In genomic region chr9:137491735-137492432, GRCh38 we compare ENCODE assay signal across 1 cellular context.
A peak's percentile ranks its signal among the peaks of the same experiment; 100 is the strongest.
TF ChIP-seq lines count a peak whose summit lies in the region.

No MANE protein-coding gene starts in this region.

TF ChIP-seq in K562, 482 proteins besides CTCF, POLR2A, EP300 and RAD21 (continued from another document and continues in another):
- TF ChIP-seq STAG1 (CRISPR knock-in tag; IDR thresholded peaks at IDR 0.05; ENCODE audit: borderline replicate concordance) = no peak
- TF ChIP-seq RBM17 (IDR thresholded peaks at IDR 0.05; ENCODE audit: borderline replicate concordance, low read depth, low read length) = no peak
- no peak for TF ChIP-seq NFE2L1 (tag; IDR thresholded peaks at IDR 0.05; ENCODE audit: borderline replicate concordance, low read depth)
- TF ChIP-seq ATF7 (IDR thresholded peaks at IDR 0.05) = peak; percentile 38; the same call in 1 of the 2 replicates
- TF ChIP-seq NONO (IDR thresholded peaks at IDR 0.05; ENCODE audit: low read depth in 2 of 2, low read length in 1 of 2) = no peak
- TF ChIP-seq SAFB2 (IDR thresholded peaks at IDR 0.05; ENCODE audit: borderline replicate concordance, low read depth, low read length, severe bottlenecking) = no peak
- TF ChIP-seq BRD9 (IDR thresholded peaks at IDR 0.05; ENCODE audit: low read depth, partially characterized antibody) = peak; percentile 41
- no peak for TF ChIP-seq HNRNPUL1 (IDR thresholded peaks at IDR 0.05; ENCODE audit: low read length)
- TF ChIP-seq ZBTB26 (CRISPR knock-in tag; IDR thresholded peaks at IDR 0.05) = no peak
- TF ChIP-seq GATAD2A (IDR thresholded peaks at IDR 0.05) = no peak
- TF ChIP-seq HBP1 (CRISPR knock-in tag; IDR thresholded peaks at IDR 0.05) = 0 out of 2 replicates have a peak, but pooled peaks have one; percentile 10
- no peak for TF ChIP-seq MITF (IDR thresholded peaks at IDR 0.05)
- no peak for TF ChIP-seq ELK3 (CRISPR knock-in tag; IDR thresholded peaks at IDR 0.05)
- no peak for TF ChIP-seq ZNF3 (CRISPR knock-in tag; IDR thresholded peaks at IDR 0.05)
- peak; percentile 51; the same call in 1 of the 2 replicates for TF ChIP-seq GABPA (tag; conservative IDR thresholded peaks at IDR 0.05; ENCODE audit: low read depth)
- TF ChIP-seq PBX2 (CRISPR knock-in tag; IDR thresholded peaks at IDR 0.05; ENCODE audit: low read depth) = no peak
- TF ChIP-seq PBX2 (tag; conservative IDR thresholded peaks at IDR 0.05; ENCODE audit: low read depth) = no peak
- TF ChIP-seq RNF219 (CRISPR knock-in tag; IDR thresholded peaks at IDR 0.05) = no peak
- TF ChIP-seq ZNF232 (CRISPR knock-in tag; IDR thresholded peaks at IDR 0.05) = no peak
- peak; percentile 45; the same call in 1 of the 2 replicates for TF ChIP-seq TAL1 (IDR thresholded peaks at IDR 0.05)
- no peak for TF ChIP-seq ZNF133 (CRISPR knock-in tag; IDR thresholded peaks at IDR 0.05)
- no peak for TF ChIP-seq PML (IDR thresholded peaks at IDR 0.05; ENCODE audit: low read length)
- TF ChIP-seq RFX1 (IDR thresholded peaks at IDR 0.05) = no peak
- TF ChIP-seq ZNF79 (CRISPR knock-in tag; IDR thresholded peaks at IDR 0.05; ENCODE audit: low read depth) = no peak
- TF ChIP-seq TCF3 (CRISPR knock-in tag; IDR thresholded peaks at IDR 0.05) = peak; percentile 62
- no peak for TF ChIP-seq ZNF561 (CRISPR knock-in tag; conservative IDR thresholded peaks at IDR 0.05)
- TF ChIP-seq ZBTB7A (IDR thresholded peaks at IDR 0.05; ENCODE audit: borderline replicate concordance, control insufficient read depth, low read depth, low read length) = peak; percentile 54; the same call in 1 of the 2 replicates
- TF ChIP-seq ZNF76 (CRISPR knock-in tag; IDR thresholded peaks at IDR 0.05; ENCODE audit: borderline replicate concordance) = 0 out of 2 replicates have a peak, but pooled peaks have one; percentile 37
- TF ChIP-seq ARID2 (IDR thresholded peaks at IDR 0.05) = no peak
- TF ChIP-seq POLR2G (IDR thresholded peaks at IDR 0.05; ENCODE audit: low read depth, low read length) = peak; percentile 29; the same call in 1 of the 2 replicates
- no peak for TF ChIP-seq FIP1L1 (IDR thresholded peaks at IDR 0.05; ENCODE audit: low read depth, low read length, poor library complexity, severe bottlenecking)
- TF ChIP-seq ZNF699 (CRISPR knock-in tag; IDR thresholded peaks at IDR 0.05; ENCODE audit: insufficient replicate concordance) = no peak
- TF ChIP-seq ZBTB2 (IDR thresholded peaks at IDR 0.05) = no peak
- no peak for TF ChIP-seq POLR2AphosphoS5 (IDR thresholded peaks at IDR 0.05; ENCODE audit: control insufficient read depth, insufficient read depth, low read depth, low read length)
- no peak for TF ChIP-seq ZNF212 (CRISPR knock-in tag; IDR thresholded peaks at IDR 0.05)
- no peak for TF ChIP-seq NFIC (IDR thresholded peaks at IDR 0.05)
- no peak for TF ChIP-seq ZNF444 (CRISPR knock-in tag; IDR thresholded peaks at IDR 0.05)
- no peak for TF ChIP-seq ZNF431 (CRISPR knock-in tag; IDR thresholded peaks at IDR 0.05)
- no peak for TF ChIP-seq PCBP2 (IDR thresholded peaks at IDR 0.05; ENCODE audit: low read depth, low read length, poor library complexity, severe bottlenecking)
